37 cellular contexts compared by ENCODE assay signal in genomic region chr1:177784394-177784793, GRCh38.
"Had no signal": no experiment of that assay in that cellular context is flagged by ENCODE, and none has a peak within 500 bp of the region (broad histone marks: within the 10 kb centered on the region; RNA-seq: fewer than 3 reads in every experiment).

No MANE protein-coding gene starts in this region.

- H3K4me1 ChIP-seq: ascending aorta had no signal

- H3K36me3 ChIP-seq: ascending aorta, cardiac muscle cell had no signal

- H3K4me1 Mint-ChIP-seq: activated B cell treated with CpG ODN at 0.5 μM for 24 hours; activated CD4-positive, alpha-beta T cell treated with anti-CD3 and anti-CD28 coated beads, Interleukin-2, amount 10 ng/mL, durations not matched to agents 24 days and 14 days; activated naive CD4-positive, alpha-beta T cell treated with anti-CD3 and anti-CD28 coated beads, Interleukin-2, amount 10 ng/mL, durations not matched to agents 7 days and 5 days; activated naive CD4-positive, alpha-beta T cell treated with anti-CD3 and anti-CD28 coated beads, Interleukin-2, amount 50 U/mL, for 24 hours; activated naive CD8-positive, alpha-beta T cell treated with anti-CD3 and anti-CD28 coated beads, Interleukin-2, amount 10 ng/mL, durations not matched to agents 7 days and 5 days; activated naive CD8-positive, alpha-beta T cell treated with anti-CD3 and anti-CD28 coated beads, Interleukin-2, amount 50 U/mL, for 24 hours; central memory CD8-positive, alpha-beta T cell had no signal

- H3K9me3 ChIP-seq: ascending aorta had no signal

- H3K27me3 ChIP-seq: ascending aorta had no signal

- H3K9me3 Mint-ChIP-seq: activated B cell treated with CpG ODN at 0.5 μM for 24 hours; activated CD8-positive, alpha-beta T cell treated with anti-CD3 and anti-CD28 coated beads for 36 hours; activated naive CD4-positive, alpha-beta T cell treated with anti-CD3 and anti-CD28 coated beads, Interleukin-2, amount 10 ng/mL, durations not matched to agents 7 days and 5 days; activated naive CD8-positive, alpha-beta T cell treated with anti-CD3 and anti-CD28 coated beads, Interleukin-2, amount 10 ng/mL, durations not matched to agents 7 days and 5 days; activated naive CD8-positive, alpha-beta T cell treated with anti-CD3 and anti-CD28 coated beads, Interleukin-2, amount 50 U/mL, for 24 hours; activated T-helper 1 cell treated with anti-CD3 and anti-CD28 coated beads, Interleukin-12 subunit alpha, Interleukin-12 subunit beta, Interleukin-2, Interleukin-4 antibody, amounts not matched to agents 30 ng/mL and 10 ng/mL and 1 ng/mL, durations not matched to agents 14 hours and 24 hours and 36 hours; activated T-helper 2 cell treated with anti-CD3 and anti-CD28 coated beads, Interferon-gamma antibody, Interleukin-2, Interleukin-4, amounts not matched to agents 10 μg/mL and 5 μg/mL and 100 μg/mL, durations not matched to agents 14 hours and 24 hours and 36 hours; brain; T-helper 2 cell treated with Interferon-gamma antibody and Interleukin-4, amounts not matched to agents 5 μg/mL and 100 μg/mL, for 36 hours had no signal

- DNase-seq: activated B cell treated with CpG ODN at 0.5 μM for 24 hours; activated CD4-positive, alpha-beta memory T cell treated with anti-CD3 and anti-CD28 coated beads for 36 hours; activated CD4-positive, alpha-beta T cell treated with anti-CD3 and anti-CD28 coated beads for 4 hours; activated CD4-positive, alpha-beta T cell treated with anti-CD3 and anti-CD28 coated beads, Interleukin-2, amount 10 ng/mL, durations not matched to agents 24 days and 14 days; activated CD4-positive, alpha-beta T cell treated with anti-CD3 and anti-CD28 coated beads, Interleukin-2, amount 50 U/mL, for 1 hour; activated CD4-positive, alpha-beta T cell treated with anti-CD3 and anti-CD28 coated beads, Interleukin-2, amount 50 U/mL, for 4 hours; activated CD4-positive, CD25-positive, alpha-beta regulatory T cell treated with anti-CD3 and anti-CD28 coated beads, Interleukin-2, amount 50 U/mL, for 72 hours; activated CD8-positive, alpha-beta memory T cell treated with anti-CD3 and anti-CD28 coated beads, Interleukin-2, amount 50 U/mL, for 4 hours; activated CD8-positive, alpha-beta T cell treated with anti-CD3 and anti-CD28 coated beads for 36 hours; activated effector memory CD4-positive, alpha-beta T cell treated with Interleukin-2 at 50 U/mL for 16 hours; activated gamma-delta T cell; activated naive CD4-positive, alpha-beta T cell treated with anti-CD3 and anti-CD28 coated beads, Interleukin-2, amount 10 ng/mL, durations not matched to agents 7 days and 5 days; activated naive CD4-positive, alpha-beta T cell treated with Interleukin-2 at 50 U/mL for 16 hours; activated naive CD8-positive, alpha-beta T cell treated with anti-CD3 and anti-CD28 coated beads, Interleukin-2, amount 10 ng/mL, durations not matched to agents 7 days and 5 days; activated naive CD8-positive, alpha-beta T cell treated with anti-CD3 and anti-CD28 coated beads, Interleukin-2, amount 50 U/mL, for 24 hours; activated T-cell treated with anti-CD3 and anti-CD28 coated beads for 4 hours; activated T-cell treated with anti-CD3 and anti-CD28 coated beads, Interleukin-2, amount 50 U/mL, for 1 hour; activated T-cell treated with anti-CD3 and anti-CD28 coated beads, Interleukin-2, amount 50 U/mL, for 4 hours; activated T-cell treated with anti-CD3 and anti-CD28 coated beads, Interleukin-2, amount 50 U/mL, for 72 hours; amygdala; anterior cingulate cortex; caudate nucleus; cerebellar nuclear complex; T-helper 1 cell; T-helper 2 cell; T-helper 9 cell had no signal

- H3K36me3 Mint-ChIP-seq: activated CD4-positive, alpha-beta memory T cell treated with anti-CD3 and anti-CD28 coated beads for 36 hours; activated naive CD4-positive, alpha-beta T cell treated with anti-CD3 and anti-CD28 coated beads, Interleukin-2, amount 10 ng/mL, durations not matched to agents 7 days and 5 days; activated naive CD4-positive, alpha-beta T cell treated with anti-CD3 and anti-CD28 coated beads, Interleukin-2, amount 50 U/mL, for 24 hours; activated naive CD8-positive, alpha-beta T cell; activated naive CD8-positive, alpha-beta T cell treated with anti-CD3 and anti-CD28 coated beads, Interleukin-2, amount 10 ng/mL, durations not matched to agents 7 days and 5 days; brain had no signal

- H3K27ac Mint-ChIP-seq: activated B cell treated with CpG ODN at 0.5 μM for 24 hours; activated CD4-positive, alpha-beta memory T cell treated with anti-CD3 and anti-CD28 coated beads for 36 hours; activated CD4-positive, alpha-beta T cell treated with anti-CD3 and anti-CD28 coated beads, Interleukin-2, amount 10 ng/mL, durations not matched to agents 24 days and 14 days; activated CD8-positive, alpha-beta T cell treated with anti-CD3 and anti-CD28 coated beads for 36 hours; activated naive CD4-positive, alpha-beta T cell treated with anti-CD3 and anti-CD28 coated beads, Interleukin-2, amount 10 ng/mL, durations not matched to agents 7 days and 5 days; activated naive CD4-positive, alpha-beta T cell treated with anti-CD3 and anti-CD28 coated beads, Interleukin-2, amount 50 U/mL, for 24 hours; activated naive CD8-positive, alpha-beta T cell; activated naive CD8-positive, alpha-beta T cell treated with anti-CD3 and anti-CD28 coated beads, Interleukin-2, amount 10 ng/mL, durations not matched to agents 7 days and 5 days; activated naive CD8-positive, alpha-beta T cell treated with anti-CD3 and anti-CD28 coated beads, Interleukin-2, amount 50 U/mL, for 24 hours; activated T-cell treated with anti-CD3 and anti-CD28 coated beads, Interleukin-2, amount 50 U/mL, for 72 hours; activated T-helper 1 cell treated with anti-CD3 and anti-CD28 coated beads, Interleukin-12 subunit alpha, Interleukin-12 subunit beta, Interleukin-2, Interleukin-4 antibody, amounts not matched to agents 30 ng/mL and 10 ng/mL and 1 ng/mL, durations not matched to agents 14 hours and 24 hours and 36 hours; activated T-helper 2 cell treated with anti-CD3 and anti-CD28 coated beads, Interferon-gamma antibody, Interleukin-2, Interleukin-4, amounts not matched to agents 10 μg/mL and 5 μg/mL and 100 μg/mL, durations not matched to agents 14 hours and 24 hours and 36 hours; T-helper 1 cell treated with Interleukin-12 subunit alpha and Interleukin-12 subunit beta and Interleukin-4 antibody, amounts not matched to agents 30 μg/mL and 1 μg/mL, for 36 hours; T-helper 2 cell treated with Interferon-gamma antibody and Interleukin-4, amounts not matched to agents 5 μg/mL and 100 μg/mL, for 36 hours had no signal

- H3K27me3 Mint-ChIP-seq: activated B cell treated with CpG ODN at 0.5 μM for 24 hours; activated CD4-positive, alpha-beta memory T cell treated with anti-CD3 and anti-CD28 coated beads for 36 hours; activated CD4-positive, alpha-beta T cell treated with anti-CD3 and anti-CD28 coated beads, Interleukin-2, amount 10 ng/mL, durations not matched to agents 24 days and 14 days; activated CD8-positive, alpha-beta T cell treated with anti-CD3 and anti-CD28 coated beads for 36 hours; activated naive CD4-positive, alpha-beta T cell treated with anti-CD3 and anti-CD28 coated beads, Interleukin-2, amount 10 ng/mL, durations not matched to agents 7 days and 5 days; activated naive CD4-positive, alpha-beta T cell treated with anti-CD3 and anti-CD28 coated beads, Interleukin-2, amount 50 U/mL, for 24 hours; activated naive CD8-positive, alpha-beta T cell; activated naive CD8-positive, alpha-beta T cell treated with anti-CD3 and anti-CD28 coated beads, Interleukin-2, amount 50 U/mL, for 24 hours; central memory CD8-positive, alpha-beta T cell had no signal

- H3K4me3 ChIP-seq: ascending aorta, cardiac muscle cell had no signal

- H3K27ac ChIP-seq: ascending aorta, cardiac muscle cell, VCaP had no signal

- H3K4me3 Mint-ChIP-seq: activated B cell treated with CpG ODN at 0.5 μM for 24 hours; activated CD4-positive, alpha-beta memory T cell treated with anti-CD3 and anti-CD28 coated beads for 36 hours; activated CD4-positive, alpha-beta T cell treated with anti-CD3 and anti-CD28 coated beads, Interleukin-2, amount 10 ng/mL, durations not matched to agents 24 days and 14 days; activated CD8-positive, alpha-beta T cell treated with anti-CD3 and anti-CD28 coated beads for 36 hours; activated naive CD4-positive, alpha-beta T cell treated with anti-CD3 and anti-CD28 coated beads, Interleukin-2, amount 10 ng/mL, durations not matched to agents 7 days and 5 days; activated naive CD4-positive, alpha-beta T cell treated with anti-CD3 and anti-CD28 coated beads, Interleukin-2, amount 50 U/mL, for 24 hours; activated naive CD8-positive, alpha-beta T cell; activated naive CD8-positive, alpha-beta T cell treated with anti-CD3 and anti-CD28 coated beads, Interleukin-2, amount 10 ng/mL, durations not matched to agents 7 days and 5 days; activated naive CD8-positive, alpha-beta T cell treated with anti-CD3 and anti-CD28 coated beads, Interleukin-2, amount 50 U/mL, for 24 hours; activated T-cell treated with anti-CD3 and anti-CD28 coated beads, Interleukin-2, amount 50 U/mL, for 4 hours; activated T-cell treated with anti-CD3 and anti-CD28 coated beads, Interleukin-2, amount 50 U/mL, for 72 hours; activated T-helper 1 cell treated with anti-CD3 and anti-CD28 coated beads, Interleukin-12 subunit alpha, Interleukin-12 subunit beta, Interleukin-2, Interleukin-4 antibody, amounts not matched to agents 30 ng/mL and 10 ng/mL and 1 ng/mL, durations not matched to agents 14 hours and 24 hours and 36 hours; brain; central memory CD8-positive, alpha-beta T cell; T-helper 1 cell treated with Interleukin-12 subunit alpha and Interleukin-12 subunit beta and Interleukin-4 antibody, amounts not matched to agents 30 μg/mL and 1 μg/mL, for 36 hours; T-helper 2 cell treated with Interferon-gamma antibody and Interleukin-4, amounts not matched to agents 5 μg/mL and 100 μg/mL, for 36 hours had no signal
